1 cellular context compared by ENCODE assay signal in genomic region chr4:8428288-8429097, GRCh38.
TF ChIP-seq lines count a peak whose summit lies in the region.

No MANE protein-coding gene starts in this region.

TF ChIP-seq in SK-N-SH, 30 proteins besides CTCF, POLR2A, EP300 and RAD21 (continued from another document):
- peak; percentile 9; the same call in 1 of the 2 replicates for TF ChIP-seq PBX3 (IDR thresholded peaks at IDR 0.05)
- no peak; the same call in 1 of the 2 replicates for TF ChIP-seq FOSL2 (IDR thresholded peaks at IDR 0.05; ENCODE audit: borderline replicate concordance, low read depth)
- TF ChIP-seq REST (IDR thresholded peaks at IDR 0.05; ENCODE audit: low read depth, low read length), result peak; percentile 47; the same call in 1 of the 2 replicates
- TF ChIP-seq TAF1 (IDR thresholded peaks at IDR 0.05; ENCODE audit: borderline replicate concordance, low read depth, low read length), result peak; percentile 62; the same call in 1 of the 2 replicates
- 0 out of 2 replicates have a peak, but pooled peaks have one; percentile 6 for TF ChIP-seq TCF12 (IDR thresholded peaks at IDR 0.05)
- no peak for TF ChIP-seq CHD2 (IDR thresholded peaks at IDR 0.05; ENCODE audit: low read length, partially characterized antibody)
- no peak for TF ChIP-seq GABPA (IDR thresholded peaks at IDR 0.05; ENCODE audit: low read depth)
- no peak for TF ChIP-seq MEF2A (IDR thresholded peaks at IDR 0.05; ENCODE audit: borderline replicate concordance, low read depth)
- no peak for TF ChIP-seq RXRA (IDR thresholded peaks at IDR 0.05; ENCODE audit: borderline replicate concordance, low read depth)
- no peak for TF ChIP-seq RFX5 (IDR thresholded peaks at IDR 0.05; ENCODE audit: low read length)
- TF ChIP-seq JUND (IDR thresholded peaks at IDR 0.05), result no peak
- no peak for TF ChIP-seq FOXJ3 (CRISPR knock-in tag; IDR thresholded peaks at IDR 0.05)
- no peak for TF ChIP-seq TEAD4 (IDR thresholded peaks at IDR 0.05; ENCODE audit: borderline replicate concordance, insufficient read depth)
- no peak for TF ChIP-seq USF1 (IDR thresholded peaks at IDR 0.05; ENCODE audit: borderline replicate concordance, low read depth)
- peak; percentile 41 for TF ChIP-seq MAX (IDR thresholded peaks at IDR 0.05; ENCODE audit: low read depth)
- TF ChIP-seq FOXM1 (IDR thresholded peaks at IDR 0.05; ENCODE audit: low read depth), result no peak
- TF ChIP-seq, protein P1, sequence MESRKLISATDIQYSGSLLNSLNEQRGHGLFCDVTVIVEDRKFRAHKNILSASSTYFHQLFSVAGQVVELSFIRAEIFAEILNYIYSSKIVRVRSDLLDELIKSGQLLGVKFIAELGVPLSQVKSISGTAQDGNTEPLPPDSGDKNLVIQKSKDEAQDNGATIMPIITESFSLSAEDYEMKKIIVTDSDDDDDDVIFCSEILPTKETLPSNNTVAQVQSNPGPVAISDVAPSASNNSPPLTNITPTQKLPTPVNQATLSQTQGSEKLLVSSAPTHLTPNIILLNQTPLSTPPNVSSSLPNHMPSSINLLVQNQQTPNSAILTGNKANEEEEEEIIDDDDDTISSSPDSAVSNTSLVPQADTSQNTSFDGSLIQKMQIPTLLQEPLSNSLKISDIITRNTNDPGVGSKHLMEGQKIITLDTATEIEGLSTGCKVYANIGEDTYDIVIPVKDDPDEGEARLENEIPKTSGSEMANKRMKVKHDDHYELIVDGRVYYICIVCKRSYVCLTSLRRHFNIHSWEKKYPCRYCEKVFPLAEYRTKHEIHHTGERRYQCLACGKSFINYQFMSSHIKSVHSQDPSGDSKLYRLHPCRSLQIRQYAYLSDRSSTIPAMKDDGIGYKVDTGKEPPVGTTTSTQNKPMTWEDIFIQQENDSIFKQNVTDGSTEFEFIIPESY (IDR thresholded peaks at IDR 0.05; ENCODE audit: borderline replicate concordance, low read depth), result peak; percentile 29; the same call in 1 of the 2 replicates
- peak; percentile 54; the same call in 1 of the 2 replicates for TF ChIP-seq ELF1 (IDR thresholded peaks at IDR 0.05)
